22 cellular contexts compared by ENCODE assay signal in the genomic region with DNA sequence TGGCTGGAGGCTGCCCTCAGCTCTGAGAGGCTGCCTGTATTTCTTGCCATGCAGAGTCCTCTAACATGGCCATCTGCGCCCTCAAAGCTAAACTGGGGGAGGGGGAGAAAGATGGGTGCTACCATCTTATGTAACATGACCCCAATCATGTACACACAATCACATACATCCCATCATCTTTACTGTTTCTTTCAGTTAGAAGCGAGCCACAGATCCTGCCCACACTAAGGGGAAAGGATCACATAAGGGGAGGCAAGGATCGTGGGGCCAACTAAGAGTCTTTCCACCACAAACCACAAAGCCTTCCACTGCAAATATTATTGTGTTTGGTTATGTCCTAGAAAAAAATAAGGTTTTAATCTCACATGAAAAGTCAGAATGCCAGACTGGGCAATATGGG. TPM values are rescaled to one million over a fixed set of nuclear protein-coding genes. Genes with fewer than 3 reads are reported as not detected.
A peak's percentile ranks its signal among the peaks of the same experiment; 100 is the strongest.
DNase-seq lines count a peak whose midpoint lies in the region; ATAC-seq and TF ChIP-seq lines count a peak whose summit lies in the region.
"Had no signal": no experiment of that assay in that cellular context is flagged by ENCODE, and none has a peak within 500 bp of the region (broad histone marks: within the 10 kb centered on the region; RNA-seq: fewer than 3 reads in every experiment).

No MANE protein-coding gene starts in this region.

- H3K36me3 ChIP-seq in Loucy (ENCODE audit: insufficient read depth, low read length) (no peaks in the 10 kb centered on the region), GM23248 (ENCODE audit: low read depth) (no peaks in the 10 kb centered on the region)
- H3K36me3 ChIP-seq: breast epithelium, colonic mucosa, transverse colon had no signal

- TF ChIP-seq CTCF in Loucy (conservative IDR thresholded peaks at IDR 0.05; ENCODE audit: low read length) = no peak

- intact Hi-C loops in activated naive CD4-positive, alpha-beta T cell treated with anti-CD3 and anti-CD28 coated beads for 36 hours (cut with micrococcal nuclease) = no loop called here
- intact Hi-C loops in sciatic nerve (cut with DNase I) = no loop called here

- no peaks in the 10 kb centered on the region for H3K9me3 ChIP-seq in Loucy (ENCODE audit: insufficient read depth, low read depth, low read length)
- no peaks in the 10 kb centered on the region for H3K9me3 ChIP-seq in GM23248 (ENCODE audit: low read depth)
- H3K9me3 ChIP-seq: breast epithelium, colonic mucosa, transverse colon had no signal

- peak overlapping the region; percentile 65 for H3K4me2 ChIP-seq in Loucy (ENCODE audit: low read depth, low read length, poor library complexity, severe bottlenecking)
- H3K4me2 ChIP-seq in GM23248 (ENCODE audit: unreplicated experiment) = no peak overlapping the region
- H3K4me2 ChIP-seq: KMS-11 had no signal

- H4K20me1 ChIP-seq in Loucy (ENCODE audit: insufficient read depth, low read length, poor library complexity, severe bottlenecking) (no peaks in the 10 kb centered on the region), GM23248 (ENCODE audit: insufficient read depth) (no peaks in the 10 kb centered on the region)

- DNase-seq in activated naive CD4-positive, alpha-beta T cell treated with anti-CD3 and anti-CD28 coated beads for 36 hours = no peak
- peak; percentile 38 for DNase-seq in amniotic epithelial cell (ENCODE audit: low read depth)
- no peak for DNase-seq in stimulated activated naive B cell treated with anti-CD40 and anti-IgM and Interleukin-4, amounts not matched to agents 10 μg/mL and 1 μg/mL and 100 μg/mL, for 72 hours
- DNase-seq in GM23248 = no peak
- DNase-seq in sciatic nerve (ENCODE audit: low spot score) = no peak
- DNase-seq: activated CD4-positive, alpha-beta T cell treated with anti-CD3 and anti-CD28 coated beads, Interleukin-2, amount 50 U/mL, for 1 hour; activated CD8-positive, alpha-beta memory T cell treated with anti-CD3 and anti-CD28 coated beads, Interleukin-2, amount 50 U/mL, for 48 hours; amniotic stem cell; colonic mucosa; endodermal cell; kidney; NCI-H1105 treated with DMSO at 0.1 percent for 48 hours; NCI-H2081 treated with DMSO at 0.1 percent for 48 hours; transverse colon had no signal

- peak overlapping the region; percentile 2 for H3K9ac ChIP-seq in Loucy (ENCODE audit: low read depth, low read length, poor library complexity, severe bottlenecking)
- H3K9ac ChIP-seq in GM23248 = no peak overlapping the region
- H3K9ac ChIP-seq: KMS-11 had no signal

- CTCF ChIA-PET in activated naive CD4-positive, alpha-beta T cell treated with anti-CD3 and anti-CD28 coated beads for 36 hours (lab: Charles Lee) = no interaction called here

- no peaks in the 10 kb centered on the region for H3K27me3 Mint-ChIP-seq in activated naive CD4-positive, alpha-beta T cell treated with anti-CD3 and anti-CD28 coated beads, Interleukin-2, amount 50 U/mL, for 24 hours
- H3K27me3 Mint-ChIP-seq in activated naive CD4-positive, alpha-beta T cell treated with anti-CD3 and anti-CD28 coated beads for 36 hours (ENCODE audit: low read depth) = no peaks in the 10 kb centered on the region
- H3K27me3 Mint-ChIP-seq in stimulated activated naive B cell treated with anti-CD40 and anti-IgM and Interleukin-4, amounts not matched to agents 10 μg/mL and 1 μg/mL and 100 μg/mL, for 72 hours = no peaks in the 10 kb centered on the region
- H3K27me3 Mint-ChIP-seq: stimulated activated naive CD8-positive, alpha-beta T cell treated with anti-CD3 and anti-CD28 coated beads, Interleukin-15, Interleukin-2, amounts not matched to agents 100 ng/mL and 50 ng/mL, for 24 hours had no signal

- H3K27ac ChIP-seq in GM23248 = no peak overlapping the region
- H3K27ac ChIP-seq: breast epithelium, colonic mucosa, KMS-11, skin epidermis, transverse colon had no signal

- H3K9me3 Mint-ChIP-seq in activated naive CD4-positive, alpha-beta T cell treated with anti-CD3 and anti-CD28 coated beads, Interleukin-2, amount 50 U/mL, for 24 hours = no peaks in the 10 kb centered on the region
- no peaks in the 10 kb centered on the region for H3K9me3 Mint-ChIP-seq in activated naive CD4-positive, alpha-beta T cell treated with anti-CD3 and anti-CD28 coated beads for 36 hours
- H3K9me3 Mint-ChIP-seq in stimulated activated naive B cell treated with anti-CD40 and anti-IgM and Interleukin-4, amounts not matched to agents 10 μg/mL and 1 μg/mL and 100 μg/mL, for 72 hours = no peaks in the 10 kb centered on the region
- H3K9me3 Mint-ChIP-seq: stimulated activated naive CD8-positive, alpha-beta T cell treated with anti-CD3 and anti-CD28 coated beads, Interleukin-15, Interleukin-2, amounts not matched to agents 100 ng/mL and 50 ng/mL, for 24 hours had no signal

- H3K4me1 Mint-ChIP-seq in activated naive CD4-positive, alpha-beta T cell treated with anti-CD3 and anti-CD28 coated beads, Interleukin-2, amount 50 U/mL, for 24 hours = peaks cover 83% of the 10 kb centered on the region
- peaks cover 61% of the 10 kb centered on the region for H3K4me1 Mint-ChIP-seq in activated naive CD4-positive, alpha-beta T cell treated with anti-CD3 and anti-CD28 coated beads for 36 hours (ENCODE audit: low read depth)
- peaks cover 30 to 67% of the 10 kb centered on the region in 2 donors for H3K4me1 Mint-ChIP-seq in stimulated activated naive B cell treated with anti-CD40 and anti-IgM and Interleukin-4, amounts not matched to agents 10 μg/mL and 1 μg/mL and 100 μg/mL, for 72 hours

- H3K4me1 ChIP-seq in Loucy (ENCODE audit: insufficient read depth, low read length, poor library complexity, severe bottlenecking) (peaks cover 49% of the 10 kb centered on the region), GM23248 (ENCODE audit: insufficient read depth) (peaks cover 5% of the 10 kb centered on the region)
- H3K4me1 ChIP-seq: breast epithelium, colonic mucosa had no signal

- H3K4me3 ChIP-seq in Loucy (ENCODE audit: low read length, poor library complexity, severe bottlenecking) (no peak overlapping the region), GM23248 (no peak overlapping the region)
- H3K4me3 ChIP-seq: breast epithelium, colonic mucosa, lung, skin epidermis, transverse colon had no signal

- H3K27ac Mint-ChIP-seq in activated naive CD4-positive, alpha-beta T cell treated with anti-CD3 and anti-CD28 coated beads, Interleukin-2, amount 50 U/mL, for 24 hours = peak overlapping the region; percentile 60
- H3K27ac Mint-ChIP-seq in activated naive CD4-positive, alpha-beta T cell treated with anti-CD3 and anti-CD28 coated beads for 36 hours = no peak overlapping the region
- peak overlapping the region; percentile 20 for H3K27ac Mint-ChIP-seq in stimulated activated naive B cell treated with anti-CD40 and anti-IgM and Interleukin-4, amounts not matched to agents 10 μg/mL and 1 μg/mL and 100 μg/mL, for 72 hours
- H3K27ac Mint-ChIP-seq: endodermal cell; stimulated activated naive CD8-positive, alpha-beta T cell treated with anti-CD3 and anti-CD28 coated beads, Interleukin-15, Interleukin-2, amounts not matched to agents 100 ng/mL and 50 ng/mL, for 24 hours had no signal

- ATAC-seq in stimulated activated naive B cell treated with anti-CD40 and anti-IgM and Interleukin-4, amounts not matched to agents 10 μg/mL and 1 μg/mL and 100 μg/mL, for 72 hours (replicated peaks) = no peak
- ATAC-seq in HG03439 (IDR thresholded peaks at IDR 0.05; ENCODE audit: unreplicated experiment) (no peak), sciatic nerve (no peak)

- no peaks in the 10 kb centered on the region for H3K79me2 ChIP-seq in Loucy (ENCODE audit: insufficient read depth, low read length)
- H3K79me2 ChIP-seq in GM23248 (ENCODE audit: insufficient read depth) = no peaks in the 10 kb centered on the region

- no peaks in the 10 kb centered on the region for H3K9me2 ChIP-seq in Loucy (replicated peaks; ENCODE audit: low read depth, low read length)
- no peaks in the 10 kb centered on the region for H3K9me2 ChIP-seq in GM23248 (ENCODE audit: insufficient read depth)

- 37 to 45% methylated on average over 3 of the region's 3 CpGs for WGBS in GM23248 (ENCODE audit: low coverage in 1 of 2, low lambda C conversion rate in 2 of 2, missing lambda C conversion rate in 2 of 2), 2 experiments

- H3K27me3 ChIP-seq in Loucy (ENCODE audit: insufficient read depth, low read length, poor library complexity, severe bottlenecking) (no peaks in the 10 kb centered on the region), GM23248 (replicated peaks; ENCODE audit: insufficient read depth) (no peaks in the 10 kb centered on the region)
- H3K27me3 ChIP-seq: breast epithelium, colonic mucosa, transverse colon had no signal

- H3F3A ChIP-seq in Loucy (ENCODE audit: low read depth) = peaks cover 4% of the 10 kb centered on the region; the same call in 1 of the 2 replicates
- H3F3A ChIP-seq in GM23248 (ENCODE audit: insufficient read depth) = no peaks in the 10 kb centered on the region

- in situ Hi-C loops in GM23248 (cut with MboI) = no loop called here

- no peak overlapping the region for H3K4me3 Mint-ChIP-seq in activated naive CD4-positive, alpha-beta T cell treated with anti-CD3 and anti-CD28 coated beads, Interleukin-2, amount 50 U/mL, for 24 hours
- no peak overlapping the region for H3K4me3 Mint-ChIP-seq in activated naive CD4-positive, alpha-beta T cell treated with anti-CD3 and anti-CD28 coated beads for 36 hours
- H3K4me3 Mint-ChIP-seq in stimulated activated naive B cell treated with anti-CD40 and anti-IgM and Interleukin-4, amounts not matched to agents 10 μg/mL and 1 μg/mL and 100 μg/mL, for 72 hours = no peak overlapping the region
- H3K4me3 Mint-ChIP-seq: endodermal cell; stimulated activated naive CD8-positive, alpha-beta T cell treated with anti-CD3 and anti-CD28 coated beads, Interleukin-15, Interleukin-2, amounts not matched to agents 100 ng/mL and 50 ng/mL, for 24 hours had no signal

- no peaks in the 10 kb centered on the region for H3K36me3 Mint-ChIP-seq in activated naive CD4-positive, alpha-beta T cell treated with anti-CD3 and anti-CD28 coated beads, Interleukin-2, amount 50 U/mL, for 24 hours
- no peaks in the 10 kb centered on the region for H3K36me3 Mint-ChIP-seq in activated naive CD4-positive, alpha-beta T cell treated with anti-CD3 and anti-CD28 coated beads for 36 hours (ENCODE audit: low read depth)
- H3K36me3 Mint-ChIP-seq in stimulated activated naive B cell treated with anti-CD40 and anti-IgM and Interleukin-4, amounts not matched to agents 10 μg/mL and 1 μg/mL and 100 μg/mL, for 72 hours = peaks cover 0 to 4% of the 10 kb centered on the region in 2 donors

- H2AFZ ChIP-seq in Loucy (ENCODE audit: low read length) (peak overlapping the region; percentile 80), GM23248 (no peak overlapping the region)

RNA-seq across cellular contexts. Expression of gene AMN1, which starts 11.8 kb away (rescaled TPM):
- total RNA-seq in activated naive CD4-positive, alpha-beta T cell treated with anti-CD3 and anti-CD28 coated beads for 36 hours = 1 to 10 TPM; 6.6 to 8.0 TPM
- total RNA-seq in GM23248 (2014; rRNA removed; shearing (Covaris generic)) = 5.7 and 12.9 TPM in 2 replicates
- polyA plus RNA-seq in GM23248 (2016; fragmentation: Nextera tagmentation; extraction: Ambion mirVana) = 5.0 and 5.2 TPM in 2 replicates
- 9.3 TPM for total RNA-seq in sciatic nerve
